8 cellular contexts compared by ENCODE assay signal in genomic region chr10:71312840-71313789, GRCh38. TPM values are rescaled to one million over a fixed set of nuclear protein-coding genes. Genes with fewer than 3 reads are reported as not detected.
A peak's percentile ranks its signal among the peaks of the same experiment; 100 is the strongest.
DNase-seq lines count a peak whose midpoint lies in the region; ATAC-seq and TF ChIP-seq lines count a peak whose summit lies in the region.
"Had no signal": no experiment of that assay in that cellular context is flagged by ENCODE, and none has a peak within 500 bp of the region (broad histone marks: within the 10 kb centered on the region; RNA-seq: fewer than 3 reads in every experiment).

No MANE protein-coding gene starts in this region.

- no peak overlapping the region for H3K23ac ChIP-seq in mesenchymal stem cell (ENCODE audit: low read length in 2 of 2)

- H3K36me3 ChIP-seq in mesenchymal stem cell (ENCODE audit: control insufficient read depth in 1 of 2, insufficient read depth in 2 of 2, low read depth in 1 of 2, low read length in 2 of 2) (no peaks in the 10 kb centered on the region), upper lobe of left lung (no peaks in the 10 kb centered on the region)

- peaks cover 0 to 67% of the 10 kb centered on the region in 2 experiments for H3K27me3 ChIP-seq in mesenchymal stem cell (ENCODE audit: control insufficient read depth in 1 of 2, insufficient read depth in 1 of 2, low read length in 2 of 2)
- H3K27me3 ChIP-seq in upper lobe of left lung, result no peaks in the 10 kb centered on the region

- no peak for TF ChIP-seq EP300 in upper lobe of left lung (IDR thresholded peaks at IDR 0.05)

- no peak for TF ChIP-seq POLR2A in upper lobe of left lung (IDR thresholded peaks at IDR 0.05)

- no peaks in the 10 kb centered on the region for H3K79me1 ChIP-seq in mesenchymal stem cell (replicated peaks; ENCODE audit: low read length, poor library complexity, severe bottlenecking)

- H3K4ac ChIP-seq in mesenchymal stem cell (ENCODE audit: low read depth in 1 of 2, low read length in 2 of 2), result no peak overlapping the region

- no peak overlapping the region for H4K91ac ChIP-seq in mesenchymal stem cell (ENCODE audit: low read length)

- H3K4me1 ChIP-seq in mesenchymal stem cell (ENCODE audit: control insufficient read depth, insufficient read depth, low read depth, low read length) (no peaks in the 10 kb centered on the region), upper lobe of left lung (peaks cover 11 to 20% (median 17%) of the 10 kb centered on the region in 4 donors)

- H2BK5ac ChIP-seq in mesenchymal stem cell (ENCODE audit: low read depth, low read length, poor library complexity, severe bottlenecking), result no peak overlapping the region

- peak overlapping the region; percentile 21 for H3K4me3 ChIP-seq in coronary artery
- H3K4me3 ChIP-seq in mesenchymal stem cell (ENCODE audit: insufficient read depth in 1 of 2, low read depth in 1 of 2, low read length in 2 of 2), result peak overlapping the region in 1 of 2 experiments; percentile 52
- no peak overlapping the region for H3K4me3 ChIP-seq in upper lobe of left lung

- ATAC-seq in upper lobe of left lung (ENCODE audit: low FRiP score in 2 of 2) (peak; percentile 24 to 80), GM18861 (IDR thresholded peaks at IDR 0.05; ENCODE audit: unreplicated experiment) (no peak), GM18517 (IDR thresholded peaks at IDR 0.05; ENCODE audit: unreplicated experiment) (no peak)

- H3K9ac ChIP-seq in mesenchymal stem cell (ENCODE audit: low read length), result peak overlapping the region; percentile 85

- H3K27ac ChIP-seq in coronary artery (peak overlapping the region in 1 of 2 donors; percentile 53), mesenchymal stem cell (ENCODE audit: low read length, poor library complexity, severe bottlenecking) (no peak overlapping the region), upper lobe of left lung (no peak overlapping the region)

- H3K9me3 ChIP-seq in mesenchymal stem cell (ENCODE audit: control insufficient read depth, low read length), result no peaks in the 10 kb centered on the region
- H3K9me3 ChIP-seq in upper lobe of left lung, result no peaks in the 10 kb centered on the region

- no peak overlapping the region for H3K18ac ChIP-seq in mesenchymal stem cell (ENCODE audit: low read depth in 1 of 2, low read length in 2 of 2)

- H3K14ac ChIP-seq in mesenchymal stem cell (ENCODE audit: low read length in 2 of 2), result no peak overlapping the region

- no peak overlapping the region for H2BK12ac ChIP-seq in mesenchymal stem cell (ENCODE audit: low read length in 2 of 2)

- DNase-seq in NCI-H2171 treated with DMSO at 0.1 percent for 48 hours (lab: John Stamatoyannopoulos, UW), result peak; percentile 79
- peak; percentile 82 for DNase-seq in coronary artery (ENCODE audit: low spot score)
- DNase-seq in mesenchymal stem cell, result no peak
- no peak for DNase-seq in upper lobe of left lung
- no peak for DNase-seq in putamen (ENCODE audit: low spot score)
- DNase-seq: NCI-H187 had no signal

- H2AK5ac ChIP-seq in mesenchymal stem cell (ENCODE audit: low read length, severe bottlenecking), result no peak overlapping the region

- no peak overlapping the region for H3K4me2 ChIP-seq in mesenchymal stem cell (ENCODE audit: low read length, poor library complexity, severe bottlenecking)

- TF ChIP-seq CTCF in coronary artery (IDR thresholded peaks at IDR 0.05), result no peak
- no peak for TF ChIP-seq CTCF in upper lobe of left lung (IDR thresholded peaks at IDR 0.05)

- H4K8ac ChIP-seq in mesenchymal stem cell (ENCODE audit: low read length), result no peak overlapping the region

- H2BK15ac ChIP-seq in mesenchymal stem cell (ENCODE audit: low read depth, poor library complexity, severe bottlenecking), result no peak overlapping the region

- 67% methylated on average over 11 of the region's 19 CpGs for WGBS in mesenchymal stem cell
- 49 to 52% methylated on average over 19 of the region's 19 CpGs for WGBS in upper lobe of left lung, 2 donors

- no peak overlapping the region for H2BK120ac ChIP-seq in mesenchymal stem cell (ENCODE audit: low read depth, low read length)

- H2AFZ ChIP-seq in mesenchymal stem cell (ENCODE audit: low read depth, low read length), result no peak overlapping the region

RNA-seq across cellular contexts. Expression of gene SLC29A3, which starts 5.9 kb away (rescaled TPM):
- polyA plus RNA-seq in mesenchymal stem cell (2013, experiment 1 of 2), result 2.4 TPM
- polyA plus RNA-seq in mesenchymal stem cell (2013, experiment 2 of 2), result 2.1 TPM
- total RNA-seq in upper lobe of left lung, result 10 to 100 TPM in 2 of 6 donors, 1 to 10 TPM in 4; 6.7 to 17.0 (median 9.2) TPM

Comparison
In these comparisons a context has a peak if more than half of its experiments do, and no peak if none do; other contexts are left out.
1. DNase-seq: peak in NCI-H2171 treated with DMSO at 0.1 percent for 48 hours (single experiment) and coronary artery (single experiment); none in mesenchymal stem cell (single experiment), upper lobe of left lung (0 of 2) and putamen (single experiment).
2. ATAC-seq: peak in upper lobe of left lung (2 of 2); none in GM18861 (single experiment) and GM18517 (single experiment).